In genomic region chr22:27614291-27615007, GRCh38 we compare ENCODE assay signal across 15 cellular contexts.
A peak's percentile ranks its signal among the peaks of the same experiment; 100 is the strongest.
DNase-seq lines count a peak whose midpoint lies in the region; ATAC-seq, FAIRE-seq and TF ChIP-seq lines count a peak whose summit lies in the region.
"Had no signal": no experiment of that assay in that cellular context is flagged by ENCODE, and none has a peak within 500 bp of the region (broad histone marks: within the 10 kb centered on the region; RNA-seq: fewer than 3 reads in every experiment).

No MANE protein-coding gene starts in this region.

- DNase-seq in BE2C, result no peak
- no peak for DNase-seq in astrocyte (ENCODE audit: low read depth)
- peak; percentile 52 for DNase-seq in left ventricle myocardium superior
- peak; percentile 71 for DNase-seq in retina
- DNase-seq in lower leg skin (ENCODE audit: low spot score in 2 of 2), result no peak
- DNase-seq in ecto neural progenitor cell (ENCODE audit: low spot score), result no peak
- no peak for DNase-seq in activated gamma-delta T cell (lab: John Stamatoyannopoulos, UW)
- DNase-seq: activated effector memory CD4-positive, alpha-beta T cell treated with anti-CD3 and anti-CD28 coated beads, Interleukin-2, amount 50 U/mL, for 16 hours; DMS153; endodermal cell; left lung; NCI-H2171; small intestine had no signal

- no peaks in the 10 kb centered on the region for H3K79me2 ChIP-seq in astrocyte (ENCODE audit: insufficient read depth, low read length)

- no peak overlapping the region for H3K27ac ChIP-seq in astrocyte (ENCODE audit: low read depth, low read length)
- H3K27ac ChIP-seq: left lung had no signal

- WGBS in lower leg skin, 2 donors, result 16 to 22% methylated on average over 30 to 48 of the region's 55 CpGs

- H3K9me3 Mint-ChIP-seq in astrocyte (ENCODE audit: unreplicated experiment), result peaks cover 2% of the 10 kb centered on the region

- H3K27ac Mint-ChIP-seq in astrocyte (ENCODE audit: unreplicated experiment), result no peak overlapping the region
- H3K27ac Mint-ChIP-seq: endodermal cell had no signal

- peak overlapping the region; percentile 83 for H3K4me2 ChIP-seq in astrocyte (ENCODE audit: low read length)

- H3K4me3 ChIP-seq in BE2C (ENCODE audit: low read depth, low read length) (peak overlapping the region; percentile 19; the same call in 1 of the 2 replicates), astrocyte (ENCODE audit: insufficient read depth, low read depth, low read length) (peak overlapping the region; percentile 28), lower leg skin (ENCODE audit: low read depth, poor library complexity, severe bottlenecking) (no peak overlapping the region)
- H3K4me3 ChIP-seq: left lung had no signal

- H4K20me1 ChIP-seq in astrocyte (ENCODE audit: insufficient read depth, low read length), result no peaks in the 10 kb centered on the region

- no peak overlapping the region for H3K4me3 Mint-ChIP-seq in astrocyte (ENCODE audit: unreplicated experiment)

- no peaks in the 10 kb centered on the region for H3K36me3 ChIP-seq in BE2C
- H3K36me3 ChIP-seq in astrocyte (ENCODE audit: insufficient read depth, low read length), result no peaks in the 10 kb centered on the region
- H3K36me3 ChIP-seq: left lung had no signal

- TF ChIP-seq CTCF in BE2C (IDR thresholded peaks at IDR 0.05; ENCODE audit: low read depth, low read length) (no peak), astrocyte (IDR thresholded peaks at IDR 0.05; ENCODE audit: insufficient read depth, low read depth, low read length) (no peak), lower leg skin (IDR thresholded peaks at IDR 0.05) (no peak)

- peaks cover 31% of the 10 kb centered on the region for H3K27me3 Mint-ChIP-seq in astrocyte (ENCODE audit: low read depth, unreplicated experiment)

- no peak for FAIRE-seq in astrocyte (lab: Jason Lieb, UNC)
- FAIRE-seq: small intestine had no signal

- no peaks in the 10 kb centered on the region for H3K36me3 Mint-ChIP-seq in astrocyte (ENCODE audit: low read depth, unreplicated experiment)
- H3K36me3 Mint-ChIP-seq: brain had no signal

- TF ChIP-seq POLR2A in lower leg skin (IDR thresholded peaks at IDR 0.05), result no peak

- H3K4me1 ChIP-seq in BE2C (no peaks in the 10 kb centered on the region), astrocyte (ENCODE audit: insufficient read depth, low read length) (no peaks in the 10 kb centered on the region)

- peaks cover 6% of the 10 kb centered on the region for H3K4me1 Mint-ChIP-seq in astrocyte (ENCODE audit: low read depth, unreplicated experiment)

- H3K9ac ChIP-seq in astrocyte (ENCODE audit: low read length), result peak overlapping the region; percentile 10

- ATAC-seq in left ventricle myocardium superior (peak; percentile 49), HG03196 (IDR thresholded peaks at IDR 0.05; ENCODE audit: unreplicated experiment) (no peak)
- ATAC-seq: left lung had no signal

- intact Hi-C loops in left ventricle myocardium superior (cut with micrococcal nuclease) (no loop called here), lower leg skin (cut with DNase I; ENCODE audit: low total_unique reads) (no loop called here)

- H3K27me3 ChIP-seq in BE2C, result peaks cover 34% of the 10 kb centered on the region
- peaks cover 15% of the 10 kb centered on the region for H3K27me3 ChIP-seq in astrocyte (ENCODE audit: insufficient read depth, low read length)

- no peak overlapping the region for H2AFZ ChIP-seq in astrocyte (ENCODE audit: low read depth, low read length)

- H3K9me3 ChIP-seq in BE2C (peaks cover 2% of the 10 kb centered on the region; the same call in 1 of the 2 replicates), astrocyte (ENCODE audit: insufficient read depth, low read depth, low read length) (no peaks in the 10 kb centered on the region)
- H3K9me3 ChIP-seq: left lung had no signal

Comparison
In these comparisons a context has a peak if more than half of its experiments do, and no peak if none do; other contexts are left out.
1. DNase-seq: peak in left ventricle myocardium superior (single experiment) and retina (single experiment); none in BE2C (single experiment), astrocyte (single experiment), lower leg skin (0 of 2), ecto neural progenitor cell (single experiment) and activated gamma-delta T cell (single experiment).